8 cellular contexts compared by ENCODE assay signal in the genomic region with DNA sequence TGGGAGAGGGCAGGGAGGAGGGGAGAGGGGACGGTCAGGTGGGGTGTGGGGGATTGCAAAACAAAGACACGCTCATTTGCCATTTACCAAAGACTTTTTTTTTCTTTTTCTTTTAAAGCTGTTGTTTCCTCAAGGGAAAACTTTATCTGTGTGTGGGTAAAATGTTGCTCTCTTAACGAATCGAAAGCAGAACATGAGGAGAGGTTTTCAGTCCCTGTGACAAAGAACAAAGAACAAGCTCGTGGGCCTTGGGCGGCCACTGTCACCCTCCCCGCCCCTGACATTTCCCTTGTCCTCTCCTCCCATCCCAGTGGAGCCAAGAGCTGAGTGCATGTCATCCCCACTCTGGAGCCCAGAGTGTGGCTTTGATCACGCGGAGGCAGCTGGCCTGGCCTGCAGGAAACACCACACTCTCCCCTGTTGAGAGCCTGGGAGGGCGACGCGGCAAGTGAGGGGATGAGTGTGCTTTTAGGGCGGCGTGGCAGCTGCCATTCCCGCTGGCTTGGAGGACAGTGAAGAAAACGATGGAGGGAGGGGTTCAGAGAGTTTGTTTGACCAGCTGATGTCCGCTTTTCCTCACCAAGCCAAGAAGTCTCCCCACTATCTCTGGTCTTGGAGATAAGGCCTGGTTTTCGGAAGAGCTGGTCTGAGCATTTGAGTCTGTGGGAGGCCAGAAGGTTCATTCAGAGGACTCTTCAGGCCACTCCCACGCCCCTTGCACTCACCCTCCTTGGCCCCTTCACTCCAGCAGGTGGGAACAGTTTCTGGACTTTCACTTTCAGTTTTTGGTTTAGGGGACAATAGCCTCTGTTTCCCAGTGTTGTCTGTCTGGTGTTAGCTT. TPM values are rescaled to one million over a fixed set of nuclear protein-coding genes. Genes with fewer than 3 reads are reported as not detected.
A peak's percentile ranks its signal among the peaks of the same experiment; 100 is the strongest.
DNase-seq lines count a peak whose midpoint lies in the region; ATAC-seq and TF ChIP-seq lines count a peak whose summit lies in the region.

No MANE protein-coding gene starts in this region.

- H3K9ac ChIP-seq in liver (ENCODE audit: low read depth in 1 of 2, low read length in 2 of 2) (no peak overlapping the region), stomach smooth muscle (ENCODE audit: low read length in 2 of 2) (peak overlapping the region; percentile 16 to 21)

- H3K27me3 ChIP-seq in CD4-positive, alpha-beta memory T cell (ENCODE audit: insufficient read depth, low read length), result no peaks in the 10 kb centered on the region
- H3K27me3 ChIP-seq in liver (ENCODE audit: control insufficient read depth in 4 of 4, insufficient read depth in 4 of 4, low read length in 3 of 4), result no peaks in the 10 kb centered on the region
- H3K27me3 ChIP-seq in stomach smooth muscle (ENCODE audit: control insufficient read depth in 1 of 2, insufficient read depth in 2 of 2, low read length in 2 of 2), result no peaks in the 10 kb centered on the region

- H3K27ac ChIP-seq in CD4-positive, alpha-beta memory T cell (ENCODE audit: low read depth, low read length), result peak overlapping the region; percentile 64
- H3K27ac ChIP-seq in liver (ENCODE audit: low read depth in 1 of 2, low read length in 2 of 2) (peak overlapping the region; percentile 90 to 94), stomach smooth muscle (ENCODE audit: low read length) (peak overlapping the region; percentile 92)

- no peaks in the 10 kb centered on the region for H3K27me3 Mint-ChIP-seq in CD4-positive, alpha-beta memory T cell

- 68% methylated on average over 19 of the region's 19 CpGs for WGBS in liver

- peaks cover 99% of the 10 kb centered on the region for H3K4me1 ChIP-seq in CD4-positive, alpha-beta memory T cell (ENCODE audit: insufficient read depth, low read length)
- H3K4me1 ChIP-seq in liver (ENCODE audit: control insufficient read depth in 4 of 4, insufficient read depth in 4 of 4, low read length in 3 of 4), result peaks cover 23 to 47% (median 38%) of the 10 kb centered on the region in 4 donors
- H3K4me1 ChIP-seq in stomach smooth muscle (ENCODE audit: control insufficient read depth, insufficient read depth, low read length), result peaks cover 81% of the 10 kb centered on the region

- peak overlapping the region; percentile 89 to 96 (median 91) for H3K27ac Mint-ChIP-seq in CD4-positive, alpha-beta memory T cell

- ATAC-seq in left colon (no peak), GM21529 (IDR thresholded peaks at IDR 0.05; ENCODE audit: unreplicated experiment) (no peak), HG02970 (IDR thresholded peaks at IDR 0.05; ENCODE audit: low FRiP score, unreplicated experiment) (no peak)

- DNase-seq in CD4-positive, alpha-beta memory T cell, result peak in 1 of 5 donors; percentile 41
- DNase-seq in NCI-H187 treated with DMSO at 0.1 percent for 48 hours (lab: John Stamatoyannopoulos, UW), result peak; percentile 37
- peak in 41 of 58 donors; percentile 18 to 87 (median 60) for DNase-seq in anterior cingulate cortex (lab: John Stamatoyannopoulos, UW)
- DNase-seq in left colon, result no peak

- peaks cover 61% of the 10 kb centered on the region for H3K36me3 ChIP-seq in CD4-positive, alpha-beta memory T cell (ENCODE audit: insufficient read depth, low read length)
- H3K36me3 ChIP-seq in liver (ENCODE audit: control insufficient read depth in 4 of 4, insufficient read depth in 3 of 4, low read depth in 1 of 4, low read length in 3 of 4) (no peaks in the 10 kb centered on the region), stomach smooth muscle (ENCODE audit: control insufficient read depth in 2 of 2, insufficient read depth in 2 of 2, low read length in 2 of 2) (no peaks in the 10 kb centered on the region)

- POLR2A ChIA-PET in CD4-positive, alpha-beta memory T cell (lab: Charles Lee; ENCODE audit: partially characterized antibody), result interaction anchor here (0.5 to 28.0 kb wide), 15 partner anchors 7 to 151 kb away, joined by 3 to 1226 read pairs (median 3); partner anchors contain the start of genes CCR7 and TOP2A

- intact Hi-C loops in CD4-positive, alpha-beta memory T cell (cut with micrococcal nuclease), result no loop called here
- intact Hi-C loops in left colon (cut with DNase I, micrococcal nuclease), result no loop called here

- H3K4me3 Mint-ChIP-seq in CD4-positive, alpha-beta memory T cell, result peak overlapping the region; percentile 73 to 82 (median 77)

- peaks cover 49 to 59% of the 10 kb centered on the region in 2 donors for H3K36me3 Mint-ChIP-seq in CD4-positive, alpha-beta memory T cell

- peaks cover 0 to 2% (median 0%) of the 10 kb centered on the region in 8 donors for H3K9me3 Mint-ChIP-seq in CD4-positive, alpha-beta memory T cell

- H3K4me1 Mint-ChIP-seq in CD4-positive, alpha-beta memory T cell, result peaks cover 55 to 100% (median 80%) of the 10 kb centered on the region in 4 donors

- H3K9me3 ChIP-seq in CD4-positive, alpha-beta memory T cell (ENCODE audit: control insufficient read depth in 1 of 2, low read length in 2 of 2), result no peaks in the 10 kb centered on the region
- H3K9me3 ChIP-seq in liver (ENCODE audit: control insufficient read depth in 4 of 4, low read length in 3 of 4) (no peaks in the 10 kb centered on the region), stomach smooth muscle (ENCODE audit: control insufficient read depth in 2 of 2, low read length in 2 of 2) (no peaks in the 10 kb centered on the region)

- TF ChIP-seq RAD21 in liver (IDR thresholded peaks at IDR 0.05), result no peak

- CTCF ChIA-PET in CD4-positive, alpha-beta memory T cell (lab: Charles Lee; ENCODE audit: partially characterized antibody), result interaction anchor here (0.9 to 19.3 kb wide), 11 partner anchors 9 to 251 kb away, joined by 3 to 512 read pairs (median 4); no protein-coding TSS in a partner anchor

- TF ChIP-seq CTCF in liver (IDR thresholded peaks at IDR 0.05; ENCODE audit: low read depth, low read length, missing input control), result no peak

- peak overlapping the region in 1 of 2 donors; percentile 15 for H3K4me3 ChIP-seq in CD4-positive, alpha-beta memory T cell (ENCODE audit: low read length in 2 of 2)
- H3K4me3 ChIP-seq in liver (ENCODE audit: low read depth in 1 of 3, low read length in 3 of 3) (no peak overlapping the region), stomach smooth muscle (ENCODE audit: low read length in 2 of 2) (peak overlapping the region in 1 of 2 donors; percentile 35)

TF ChIP-seq in liver, 16 proteins besides CTCF, POLR2A, EP300 and RAD21 (continues in another document):
- no peak for TF ChIP-seq FOXA2 (IDR thresholded peaks at IDR 0.05)
- TF ChIP-seq MAX (IDR thresholded peaks at IDR 0.05), result no peak
- TF ChIP-seq, protein P1, sequence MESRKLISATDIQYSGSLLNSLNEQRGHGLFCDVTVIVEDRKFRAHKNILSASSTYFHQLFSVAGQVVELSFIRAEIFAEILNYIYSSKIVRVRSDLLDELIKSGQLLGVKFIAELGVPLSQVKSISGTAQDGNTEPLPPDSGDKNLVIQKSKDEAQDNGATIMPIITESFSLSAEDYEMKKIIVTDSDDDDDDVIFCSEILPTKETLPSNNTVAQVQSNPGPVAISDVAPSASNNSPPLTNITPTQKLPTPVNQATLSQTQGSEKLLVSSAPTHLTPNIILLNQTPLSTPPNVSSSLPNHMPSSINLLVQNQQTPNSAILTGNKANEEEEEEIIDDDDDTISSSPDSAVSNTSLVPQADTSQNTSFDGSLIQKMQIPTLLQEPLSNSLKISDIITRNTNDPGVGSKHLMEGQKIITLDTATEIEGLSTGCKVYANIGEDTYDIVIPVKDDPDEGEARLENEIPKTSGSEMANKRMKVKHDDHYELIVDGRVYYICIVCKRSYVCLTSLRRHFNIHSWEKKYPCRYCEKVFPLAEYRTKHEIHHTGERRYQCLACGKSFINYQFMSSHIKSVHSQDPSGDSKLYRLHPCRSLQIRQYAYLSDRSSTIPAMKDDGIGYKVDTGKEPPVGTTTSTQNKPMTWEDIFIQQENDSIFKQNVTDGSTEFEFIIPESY (IDR thresholded peaks at IDR 0.05), result no peak
- no peak for TF ChIP-seq ATF3 (IDR thresholded peaks at IDR 0.05)
- TF ChIP-seq SP1 (IDR thresholded peaks at IDR 0.05), result no peak
- TF ChIP-seq JUND (IDR thresholded peaks at IDR 0.05), result no peak
- no peak for TF ChIP-seq NR2F2 (IDR thresholded peaks at IDR 0.05)
- TF ChIP-seq FOXA1 (IDR thresholded peaks at IDR 0.05), result no peak
- TF ChIP-seq TAF1 (conservative IDR thresholded peaks at IDR 0.05), result no peak

RNA-seq across cellular contexts. Expression of gene CCR7, which starts 11.4 kb away (rescaled TPM):
- 100 to 1,000 TPM; 268 to 269 TPM for total RNA-seq in CD4-positive, alpha-beta memory T cell
- 100 to 1,000 TPM; 436 to 502 TPM for polyA plus RNA-seq in CD4-positive, alpha-beta memory T cell
- total RNA-seq in liver (under 1 TPM; 0.08 to 0.89 TPM), left colon (under 1 TPM; 0.31 to 0.95 TPM)
- under 1 TPM; 0.16 to 0.40 TPM for polyA plus RNA-seq in liver

RNA-seq across cellular contexts. Expression of gene TNS4, which starts 52.5 kb away (rescaled TPM):
- total RNA-seq in CD4-positive, alpha-beta memory T cell, result 1 to 10 TPM in 1 of 2 experiments, under 1 TPM in 1; 0.25 to 1.8 TPM
- polyA plus RNA-seq in CD4-positive, alpha-beta memory T cell, result under 1 TPM; 0.18 to 0.33 TPM
- under 1 TPM in 1 of 2 donors, not detected in 1; 0.08 TPM for total RNA-seq in liver
- not detected for polyA plus RNA-seq in liver
- 10 to 100 TPM in 1 of 2 donors, 1 to 10 TPM in 1; 2.5 to 10.5 TPM for total RNA-seq in left colon

Comparison
In these comparisons a context has a peak if more than half of its experiments do, and no peak if none do; other contexts are left out.
1. DNase-seq: peak in NCI-H187 treated with DMSO at 0.1 percent for 48 hours (single experiment) and anterior cingulate cortex (41 of 58); none in left colon (0 of 2).
2. H3K9ac ChIP-seq: peak in stomach smooth muscle (2 of 2); none in liver (0 of 2).
3. RNA of gene CCR7, which starts 11.4 kb away (total RNA-seq): 268 to 269 TPM in CD4-positive, alpha-beta memory T cell; 0.31 to 0.95 TPM in left colon and 0.08 to 0.89 TPM in liver; every median in the first group is over 100 times any median in the second.
4. Peak in every context shown above with its lines, with median percentiles within 50 percentile points of each other: H3K27ac ChIP-seq.